ENCODE assay signal across 8 cellular contexts in genomic region chr9:126471084-126471611, GRCh38.
DNase-seq lines count a peak whose midpoint lies in the region; ATAC-seq and TF ChIP-seq lines count a peak whose summit lies in the region.

No MANE protein-coding gene starts in this region.

- peak; percentile 93 to 98 for DNase-seq in NOMO-1 (lab: John Stamatoyannopoulos, UW; ENCODE audit: unreplicated experiment in 2 of 2)
- peak; percentile 66 for DNase-seq in activated T-cell treated with anti-CD3 and anti-CD28 coated beads, Interleukin-2, amount 50 U/mL, for 1 hour
- DNase-seq in head of caudate nucleus: peak in 25 of 42 donors; percentile 27 to 73 (median 47)
- DNase-seq in stimulated activated CD4-positive, alpha-beta T cell treated with anti-CD3 and anti-CD28 coated beads, Interleukin-15, amount 100 ng/mL, for 24 hours: peak; percentile 86
- DNase-seq in WERI-Rb-1: no peak
- no peak for DNase-seq in DMS 273 treated with DMSO at 0.1 percent for 48 hours (lab: John Stamatoyannopoulos, UW)
- DNase-seq in NCI-H2196 treated with DMSO at 0.1 percent for 48 hours (lab: John Stamatoyannopoulos, UW; ENCODE audit: unreplicated experiment): no peak

- intact Hi-C loops in head of caudate nucleus (cut with DNase I): no loop called here

- H3K4me3 ChIP-seq in WERI-Rb-1 (ENCODE audit: low read depth, low read length): no peak overlapping the region

- ATAC-seq in GM21381 (IDR thresholded peaks at IDR 0.05; ENCODE audit: unreplicated experiment): peak; percentile 81

- TF ChIP-seq CTCF in WERI-Rb-1 (IDR thresholded peaks at IDR 0.05; ENCODE audit: low read depth, low read length): no peak

- no peaks in the 10 kb centered on the region for H3K27me3 ChIP-seq in WERI-Rb-1 (ENCODE audit: insufficient read depth, low read depth, severe bottlenecking)

- no peaks in the 10 kb centered on the region for H3K9me3 ChIP-seq in WERI-Rb-1 (ENCODE audit: severe bottlenecking)

- no peak overlapping the region for H3K27ac ChIP-seq in WERI-Rb-1

- peaks cover 21% of the 10 kb centered on the region for H3K36me3 ChIP-seq in WERI-Rb-1

Comparison
In these comparisons a context has a peak if more than half of its experiments do, and no peak if none do; other contexts are left out.
1. DNase-seq: peak in NOMO-1 (2 of 2), activated T-cell treated with anti-CD3 and anti-CD28 coated beads, Interleukin-2, amount 50 U/mL, for 1 hour (single experiment), head of caudate nucleus (25 of 42) and stimulated activated CD4-positive, alpha-beta T cell treated with anti-CD3 and anti-CD28 coated beads, Interleukin-15, amount 100 ng/mL, for 24 hours (single experiment); none in WERI-Rb-1 (single experiment), DMS 273 treated with DMSO at 0.1 percent for 48 hours (single experiment) and NCI-H2196 treated with DMSO at 0.1 percent for 48 hours (single experiment).